ENCODE assay signal across 20 cellular contexts in genomic region chr2:118006861-118007260, GRCh38.
"Had no signal": no experiment of that assay in that cellular context is flagged by ENCODE, and none has a peak within 500 bp of the region (broad histone marks: within the 10 kb centered on the region; RNA-seq: fewer than 3 reads in every experiment).

No MANE protein-coding gene starts in this region.

- H3K9me3 Mint-ChIP-seq: endodermal cell; naive thymus-derived CD8-positive, alpha-beta T cell; type B pancreatic cell had no signal

- ATAC-seq: foreskin keratinocyte; mucosa of descending colon; naive thymus-derived CD8-positive, alpha-beta T cell; psoas muscle; sciatic nerve had no signal

- H3K4me3 Mint-ChIP-seq: endodermal cell; naive thymus-derived CD8-positive, alpha-beta T cell; type B pancreatic cell had no signal

- H3K27me3 ChIP-seq: colonic mucosa, foreskin keratinocyte, neutrophil, spleen, suprapubic skin, thyroid gland had no signal

- H3K27ac Mint-ChIP-seq: endodermal cell, type B pancreatic cell had no signal

- H3K27me3 Mint-ChIP-seq: naive thymus-derived CD8-positive, alpha-beta T cell; type B pancreatic cell had no signal

- H3K4me3 ChIP-seq: colonic mucosa, mucosa of descending colon, psoas muscle, spleen, suprapubic skin, thyroid gland had no signal

- H3K9me3 ChIP-seq: colonic mucosa, mucosa of descending colon, neutrophil, psoas muscle, spleen, suprapubic skin, thyroid gland had no signal

- DNase-seq: colonic mucosa; dermis blood vessel endothelial cell; endodermal cell; foreskin keratinocyte; hippocampal formation; mammary epithelial cell; mucosa of descending colon; naive thymus-derived CD8-positive, alpha-beta T cell; psoas muscle; retina; spleen; stimulated activated CD4-positive, alpha-beta T cell treated with anti-CD3 and anti-CD28 coated beads, Interleukin-15, amount 100 ng/mL, for 24 hours; stimulated activated CD4-positive, alpha-beta T cell treated with anti-CD3 and anti-CD28 coated beads, Interleukin-1b, Interleukin-23, amount 100 ng/mL, for 48 hours; stimulated activated CD4-positive, alpha-beta T cell treated with anti-CD3 and anti-CD28 coated beads, Interleukin-4, amount 100 ng/mL, for 24 hours; stimulated activated naive CD4-positive, alpha-beta T cell; thyroid gland had no signal

- H3K4me1 ChIP-seq: colonic mucosa had no signal

- H3K27ac ChIP-seq: colonic mucosa, foreskin keratinocyte, neutrophil, psoas muscle, spleen, suprapubic skin, thyroid gland had no signal
